ENCODE assay signal across 10 cellular contexts in the genomic region with DNA sequence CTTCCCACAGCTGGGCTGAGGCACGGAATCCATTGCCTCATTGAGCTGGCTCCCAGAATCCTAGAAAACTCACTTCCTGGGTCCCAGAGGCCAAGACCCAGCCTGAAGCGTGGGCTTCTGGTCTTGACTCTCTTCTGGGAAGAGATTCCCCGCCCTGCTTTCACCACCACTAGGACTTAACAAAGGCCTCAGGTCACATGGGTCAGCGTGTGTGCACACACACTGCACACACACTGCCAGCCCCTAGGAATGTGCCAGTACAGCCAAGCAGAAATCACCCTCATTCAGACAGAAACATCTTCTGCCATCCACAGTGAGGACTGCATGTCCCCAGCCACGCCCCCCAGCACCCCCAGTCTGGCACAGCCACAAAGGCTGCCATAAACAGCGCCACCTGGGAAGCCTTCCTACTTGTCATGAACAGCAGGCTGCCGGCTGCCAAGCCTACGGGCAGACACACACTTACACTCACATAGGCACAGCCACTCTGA.
DNase-seq lines count a peak whose midpoint lies in the region; ATAC-seq and TF ChIP-seq lines count a peak whose summit lies in the region.
"Had no signal": no experiment of that assay in that cellular context is flagged by ENCODE, and none has a peak within 500 bp of the region (broad histone marks: within the 10 kb centered on the region; RNA-seq: fewer than 3 reads in every experiment).

No MANE protein-coding gene starts in this region.

- peak; percentile 73 for ATAC-seq in upper lobe of right lung
- no peak for ATAC-seq in GM18868 (IDR thresholded peaks at IDR 0.05; ENCODE audit: unreplicated experiment)

- peak; percentile 27 for TF ChIP-seq CTCF in upper lobe of right lung (IDR thresholded peaks at IDR 0.05)

- H3K4me1 ChIP-seq in upper lobe of right lung: peaks cover 61% of the 10 kb centered on the region

- DNase-seq in NCI-H82 (lab: John Stamatoyannopoulos, UW) (peak; percentile 33), NCI-H82 treated with DMSO at 0.1 percent for 48 hours (lab: John Stamatoyannopoulos, UW; ENCODE audit: unreplicated experiment) (no peak), ecto neural progenitor cell (ENCODE audit: low spot score) (peak; percentile 60), medulla oblongata (ENCODE audit: extremely low spot score) (peak; percentile 67), upper lobe of right lung (peak; percentile 88), NCI-H1105 treated with DMSO at 0.1 percent for 48 hours (lab: John Stamatoyannopoulos, UW) (no peak), NCI-H2029 (lab: John Stamatoyannopoulos, UW) (no peak)
- DNase-seq: stimulated activated CD8-positive, alpha-beta memory T cell treated with anti-CD3 and anti-CD28 coated beads, Interleukin-4, amount 100 ng/mL, for 48 hours had no signal

- intact Hi-C loops in upper lobe of right lung (cut with DNase I): no loop called here

- peak overlapping the region; percentile 81 for H3K27ac ChIP-seq in upper lobe of right lung
- H3K27ac ChIP-seq: BLaER1 had no signal

- peaks cover 65% of the 10 kb centered on the region for H3K36me3 ChIP-seq in upper lobe of right lung

- H3K27me3 ChIP-seq in upper lobe of right lung: no peaks in the 10 kb centered on the region
- H3K27me3 ChIP-seq: BLaER1 had no signal

- H3K4me3 ChIP-seq in upper lobe of right lung: no peak overlapping the region
- H3K4me3 ChIP-seq: BLaER1 had no signal

- H3K9me3 ChIP-seq in upper lobe of right lung: no peaks in the 10 kb centered on the region
- H3K9me3 ChIP-seq: BLaER1 had no signal

Comparison
In these comparisons a context has a peak if more than half of its experiments do, and no peak if none do; other contexts are left out.
1. DNase-seq: peak in NCI-H82 (single experiment), ecto neural progenitor cell (single experiment), medulla oblongata (single experiment) and upper lobe of right lung (single experiment); none in NCI-H82 treated with DMSO at 0.1 percent for 48 hours (single experiment), NCI-H1105 treated with DMSO at 0.1 percent for 48 hours (single experiment) and NCI-H2029 (single experiment).